In the genomic region with DNA sequence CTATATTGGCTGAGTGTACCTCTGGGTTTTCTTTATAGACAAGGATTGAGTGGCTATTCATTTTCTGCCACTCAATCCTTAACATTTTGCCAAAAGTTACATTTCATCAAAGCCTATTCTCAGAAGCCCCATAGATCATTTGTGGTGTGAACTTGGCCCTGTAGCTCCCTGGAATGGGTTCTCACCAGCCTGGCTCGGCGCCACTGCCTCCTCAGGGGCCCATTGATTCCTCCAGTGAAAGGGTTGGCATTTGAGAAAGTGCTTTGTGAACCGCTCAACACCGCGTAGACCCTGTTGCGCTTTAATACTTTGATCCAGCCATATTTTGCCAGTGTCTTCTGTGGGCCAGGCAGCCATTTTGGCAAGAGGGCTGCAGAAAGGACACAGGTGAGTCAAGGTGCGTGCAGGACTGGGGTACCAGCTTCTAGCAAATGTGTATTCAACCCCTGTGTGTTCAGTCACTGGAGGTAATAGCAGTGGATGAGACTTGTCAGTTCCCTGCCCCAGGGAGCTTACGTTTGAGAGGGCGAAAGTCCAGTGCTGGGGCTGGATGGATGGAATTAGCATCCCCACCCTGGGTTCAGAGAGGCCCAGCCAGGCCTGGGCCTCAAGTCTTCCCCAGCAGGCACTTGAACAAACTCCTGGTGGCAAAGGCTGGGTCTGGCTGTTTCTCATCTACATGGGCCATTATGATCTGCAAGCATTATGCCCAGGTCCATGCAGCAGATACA, we compare ENCODE assay signal across 12 cellular contexts.
DNase-seq lines count a peak whose midpoint lies in the region; ATAC-seq and TF ChIP-seq lines count a peak whose summit lies in the region.
"Had no signal": no experiment of that assay in that cellular context is flagged by ENCODE, and none has a peak within 500 bp of the region (broad histone marks: within the 10 kb centered on the region; RNA-seq: fewer than 3 reads in every experiment).

No MANE protein-coding gene starts in this region.

- peak overlapping the region; percentile 53 for H3K4me3 Mint-ChIP-seq in activated naive CD8-positive, alpha-beta T cell treated with anti-CD3 and anti-CD28 coated beads, Interleukin-2, amount 50 U/mL, for 24 hours

- H4K20me1 ChIP-seq in BLaER1, result peaks cover 16% of the 10 kb centered on the region; the same call in 1 of the 2 replicates

- DNase-seq in HL-60 (ENCODE audit: low read depth in 1 of 2, low spot score in 1 of 2), result no peak
- DNase-seq in activated naive CD8-positive, alpha-beta T cell treated with anti-CD3 and anti-CD28 coated beads, Interleukin-2, amount 50 U/mL, for 24 hours, result no peak
- no peak for DNase-seq in activated gamma-delta T cell (lab: John Stamatoyannopoulos, UW)
- no peak for DNase-seq in DMS53 treated with DMSO at 0.1 percent for 48 hours (lab: John Stamatoyannopoulos, UW; ENCODE audit: unreplicated experiment)
- no peak for DNase-seq in GM03348 (ENCODE audit: low spot score)
- DNase-seq in stimulated activated naive CD4-positive, alpha-beta T cell treated with Interleukin-2 at 50 U/mL for 16 hours (lab: John Stamatoyannopoulos, UW), result no peak
- DNase-seq: effector CD4-positive, alpha-beta T cell; heart left ventricle; NCI-H187; PC-3 had no signal

- H3K9ac ChIP-seq in BLaER1 (no peak overlapping the region), mucosa of rectum (ENCODE audit: low read depth in 1 of 2, low read length in 2 of 2) (no peak overlapping the region)

- H3K27ac ChIP-seq in BLaER1 (peak overlapping the region; percentile 94), HL-60 (replicated peaks) (peak overlapping the region; percentile 81), mucosa of rectum (ENCODE audit: low read depth in 2 of 2, low read length in 2 of 2) (peak overlapping the region; percentile 43 to 55)
- H3K27ac ChIP-seq: heart left ventricle had no signal

- H3K4me3 ChIP-seq in BLaER1, result no peak overlapping the region
- no peak overlapping the region for H3K4me3 ChIP-seq in HL-60 (replicated peaks; ENCODE audit: insufficient read depth, low read length)
- no peak overlapping the region for H3K4me3 ChIP-seq in mucosa of rectum (ENCODE audit: low read length in 2 of 2)
- H3K4me3 ChIP-seq: heart left ventricle had no signal

- H3K27me3 Mint-ChIP-seq in activated naive CD8-positive, alpha-beta T cell treated with anti-CD3 and anti-CD28 coated beads, Interleukin-2, amount 50 U/mL, for 24 hours, result no peaks in the 10 kb centered on the region

- peaks cover 48% of the 10 kb centered on the region for H3K36me3 Mint-ChIP-seq in activated naive CD8-positive, alpha-beta T cell treated with anti-CD3 and anti-CD28 coated beads, Interleukin-2, amount 50 U/mL, for 24 hours (ENCODE audit: low read depth)

- H3K4me1 ChIP-seq in BLaER1 (peaks cover 89% of the 10 kb centered on the region), mucosa of rectum (ENCODE audit: control insufficient read depth in 2 of 2, insufficient read depth in 2 of 2, low read length in 2 of 2) (peaks cover 39 to 55% of the 10 kb centered on the region in 2 donors)

- H3K9me3 ChIP-seq in BLaER1, result no peaks in the 10 kb centered on the region
- H3K9me3 ChIP-seq in mucosa of rectum (ENCODE audit: control insufficient read depth in 2 of 2, low read length in 2 of 2), result no peaks in the 10 kb centered on the region
- H3K9me3 ChIP-seq: heart left ventricle had no signal

- ATAC-seq in activated naive CD8-positive, alpha-beta T cell treated with anti-CD3 and anti-CD28 coated beads, Interleukin-2, amount 50 U/mL, for 24 hours, result no peak
- ATAC-seq: heart left ventricle, PC-3 had no signal

- H3K36me3 ChIP-seq in BLaER1 (peaks cover 43% of the 10 kb centered on the region), mucosa of rectum (ENCODE audit: control insufficient read depth in 2 of 2, insufficient read depth in 2 of 2, low read length in 2 of 2) (peaks cover 19 to 28% of the 10 kb centered on the region in 2 donors)

- peak overlapping the region; percentile 93 for H3K4me2 ChIP-seq in BLaER1

- H3K27me3 ChIP-seq in BLaER1, result no peaks in the 10 kb centered on the region
- H3K27me3 ChIP-seq in HL-60 (ENCODE audit: insufficient read depth, poor library complexity, severe bottlenecking), result no peaks in the 10 kb centered on the region
- no peaks in the 10 kb centered on the region for H3K27me3 ChIP-seq in mucosa of rectum (ENCODE audit: control insufficient read depth in 2 of 2, insufficient read depth in 2 of 2, low read length in 2 of 2)
- H3K27me3 ChIP-seq: heart left ventricle had no signal

- H3K4me1 Mint-ChIP-seq in activated naive CD8-positive, alpha-beta T cell treated with anti-CD3 and anti-CD28 coated beads, Interleukin-2, amount 50 U/mL, for 24 hours, result peaks cover 82% of the 10 kb centered on the region

- H3K9me3 Mint-ChIP-seq in activated naive CD8-positive, alpha-beta T cell treated with anti-CD3 and anti-CD28 coated beads, Interleukin-2, amount 50 U/mL, for 24 hours, result no peaks in the 10 kb centered on the region

- H3K27ac Mint-ChIP-seq in activated naive CD8-positive, alpha-beta T cell treated with anti-CD3 and anti-CD28 coated beads, Interleukin-2, amount 50 U/mL, for 24 hours, result peak overlapping the region; percentile 57

- TF ChIP-seq CTCF in HL-60 (IDR thresholded peaks at IDR 0.05; ENCODE audit: insufficient read depth, low read length), result no peak
